13 cellular contexts compared by ENCODE assay signal in genomic region chr12:100539209-100539608, GRCh38. TPM values are rescaled to one million over a fixed set of nuclear protein-coding genes. Genes with fewer than 3 reads are reported as not detected.
DNase-seq lines count a peak whose midpoint lies in the region; ATAC-seq and TF ChIP-seq lines count a peak whose summit lies in the region.
"Had no signal": no experiment of that assay in that cellular context is flagged by ENCODE, and none has a peak within 500 bp of the region (broad histone marks: within the 10 kb centered on the region; RNA-seq: fewer than 3 reads in every experiment).

No MANE protein-coding gene starts in this region.

- TF ChIP-seq CTCF in astrocyte of the spinal cord (IDR thresholded peaks at IDR 0.05; ENCODE audit: low read depth, low read length), result no peak

- no peak overlapping the region for H3K4me3 ChIP-seq in MG63
- H3K4me3 ChIP-seq in astrocyte of the spinal cord (ENCODE audit: low read depth, low read length), result no peak overlapping the region
- H3K4me3 ChIP-seq: body of pancreas, transverse colon had no signal

- in situ Hi-C loops in astrocyte of the spinal cord (cut with HindIII; ENCODE audit: low sequenced_read_pairs), result no loop called here

- H3K27me3 ChIP-seq in MG63, result no peaks in the 10 kb centered on the region
- H3K27me3 ChIP-seq: body of pancreas, transverse colon had no signal

- DNase-seq in NOMO-1 treated with DMSO at 0.1 percent for 48 hours (lab: John Stamatoyannopoulos, UW; ENCODE audit: unreplicated experiment), result peak; percentile 14
- DNase-seq in NOMO-1 treated with dmso at 0.1 percent for 144 hours (lab: John Stamatoyannopoulos, UW; ENCODE audit: unreplicated experiment), result no peak
- peak; percentile 25 for DNase-seq in MG63
- peak; percentile 43 for DNase-seq in astrocyte of the spinal cord (ENCODE audit: low read depth, low spot score)
- DNase-seq in lung microvascular endothelial cell (ENCODE audit: low read depth in 2 of 2), result peak; percentile 46 to 57
- no peak for DNase-seq in COR-L47 (lab: John Stamatoyannopoulos, UW)
- DNase-seq in 8988T, result no peak
- DNase-seq: kidney, NCI-H1436, T-helper 9 cell, transverse colon had no signal

- no peaks in the 10 kb centered on the region for H3K9me3 ChIP-seq in MG63
- H3K9me3 ChIP-seq: body of pancreas, transverse colon had no signal

- no peaks in the 10 kb centered on the region for H3K36me3 ChIP-seq in MG63

- no peak for ATAC-seq in GM21723 (IDR thresholded peaks at IDR 0.05; ENCODE audit: unreplicated experiment)
- ATAC-seq: body of pancreas had no signal

RNA-seq across cellular contexts. Expression of gene GAS2L3, which starts 34.3 kb away (rescaled TPM):
- total RNA-seq in MG63 (2014; rRNA removed; shearing (Covaris generic); ENCODE audit: low replicate concordance), result 13.4 and 44.0 TPM in 2 replicates
- total RNA-seq in lung microvascular endothelial cell, result 13.5 and 17.7 TPM in 2 replicates

Comparison
In these comparisons a context has a peak if more than half of its experiments do, and no peak if none do; other contexts are left out.
1. DNase-seq: peak in NOMO-1 treated with DMSO at 0.1 percent for 48 hours (single experiment), MG63 (single experiment), astrocyte of the spinal cord (single experiment) and lung microvascular endothelial cell (2 of 2); none in NOMO-1 treated with dmso at 0.1 percent for 144 hours (single experiment), COR-L47 (single experiment) and 8988T (single experiment).